Comparison of ENCODE assay signal across 15 cellular contexts in genomic region chr7:91286432-91286831, GRCh38. TPM values are rescaled to one million over a fixed set of nuclear protein-coding genes. Genes with fewer than 3 reads are reported as not detected.
A peak's percentile ranks its signal among the peaks of the same experiment; 100 is the strongest.
DNase-seq lines count a peak whose midpoint lies in the region; ATAC-seq and TF ChIP-seq lines count a peak whose summit lies in the region.
"Had no signal": no experiment of that assay in that cellular context is flagged by ENCODE, and none has a peak within 500 bp of the region (broad histone marks: within the 10 kb centered on the region; RNA-seq: fewer than 3 reads in every experiment).

No MANE protein-coding gene starts in this region.

- H3K4me2 ChIP-seq in GM23338 = 0 out of 2 replicates have a peak overlapping the region, but pooled peaks have one; percentile 21

- no peaks in the 10 kb centered on the region; the same call in 1 of the 2 replicates for H4K20me1 ChIP-seq in GM23338 (replicated peaks; ENCODE audit: insufficient read depth)

- H3F3A ChIP-seq in GM23338 (replicated peaks; ENCODE audit: low read depth) = no peaks in the 10 kb centered on the region

- no peaks in the 10 kb centered on the region for H3K9me3 Mint-ChIP-seq in GM23338
- H3K9me3 Mint-ChIP-seq in activated naive CD4-positive, alpha-beta T cell treated with anti-CD3 and anti-CD28 coated beads, Interleukin-2, amount 50 U/mL, for 72 hours = no peaks in the 10 kb centered on the region
- H3K9me3 Mint-ChIP-seq: activated naive CD4-positive, alpha-beta T cell treated with anti-CD3 and anti-CD28 coated beads, Interleukin-2, amount 10 ng/mL, durations not matched to agents 7 days and 5 days; T-helper 2 cell treated with Interferon-gamma antibody and Interleukin-4, amounts not matched to agents 5 μg/mL and 100 μg/mL, for 36 hours had no signal

- no peaks in the 10 kb centered on the region for H3K36me3 ChIP-seq in GM23338 (ENCODE audit: insufficient read depth)
- H3K36me3 ChIP-seq: brain microvascular endothelial cell, esophagus muscularis mucosa had no signal

- H3K79me2 ChIP-seq in GM23338 (replicated peaks; ENCODE audit: insufficient read depth) = no peaks in the 10 kb centered on the region

- TF ChIP-seq CTCF in GM23338 (conservative IDR thresholded peaks at IDR 0.05; ENCODE audit: low read depth in 2 of 2) = no peak; a peak in 1 of 4 replicates

- peaks cover 5% of the 10 kb centered on the region; the same call in 1 of the 2 replicates for H3K4me1 ChIP-seq in GM23338 (ENCODE audit: insufficient read depth)

- no peaks in the 10 kb centered on the region for H3K9me2 ChIP-seq in GM23338 (ENCODE audit: insufficient read depth)

- ATAC-seq in GM23338 (peak; percentile 83), HG02759 (IDR thresholded peaks at IDR 0.05; ENCODE audit: unreplicated experiment) (no peak), SK-N-SH treated with all-trans-retinoic acid at 6 μM for 48 hours (no peak)
- ATAC-seq in activated naive CD4-positive, alpha-beta T cell treated with anti-CD3 and anti-CD28 coated beads, Interleukin-2, amount 50 U/mL, for 72 hours = no peak
- ATAC-seq: right cardiac atrium had no signal

- H3K36me3 Mint-ChIP-seq in GM23338 (ENCODE audit: low read depth) = no peaks in the 10 kb centered on the region
- H3K36me3 Mint-ChIP-seq in activated naive CD4-positive, alpha-beta T cell treated with anti-CD3 and anti-CD28 coated beads, Interleukin-2, amount 50 U/mL, for 72 hours = no peaks in the 10 kb centered on the region
- H3K36me3 Mint-ChIP-seq: activated naive CD4-positive, alpha-beta T cell treated with anti-CD3 and anti-CD28 coated beads, Interleukin-2, amount 10 ng/mL, durations not matched to agents 7 days and 5 days had no signal

- H3K4me1 Mint-ChIP-seq in GM23338 = peaks cover 17% of the 10 kb centered on the region
- H3K4me1 Mint-ChIP-seq: activated naive CD4-positive, alpha-beta T cell treated with anti-CD3 and anti-CD28 coated beads, Interleukin-2, amount 10 ng/mL, durations not matched to agents 7 days and 5 days had no signal

- no peak overlapping the region for H3K27ac Mint-ChIP-seq in GM23338
- H3K27ac Mint-ChIP-seq in activated naive CD4-positive, alpha-beta T cell treated with anti-CD3 and anti-CD28 coated beads, Interleukin-2, amount 50 U/mL, for 72 hours = no peak overlapping the region
- H3K27ac Mint-ChIP-seq: activated naive CD4-positive, alpha-beta T cell treated with anti-CD3 and anti-CD28 coated beads, Interleukin-2, amount 10 ng/mL, durations not matched to agents 7 days and 5 days; T-helper 2 cell treated with Interferon-gamma antibody and Interleukin-4, amounts not matched to agents 5 μg/mL and 100 μg/mL, for 36 hours had no signal

- peaks cover 32% of the 10 kb centered on the region for H3K27me3 ChIP-seq in GM23338 (ENCODE audit: insufficient read depth)
- H3K27me3 ChIP-seq: brain microvascular endothelial cell, esophagus muscularis mucosa had no signal

- H3K4me3 Mint-ChIP-seq in GM23338 = no peak overlapping the region
- H3K4me3 Mint-ChIP-seq: activated naive CD4-positive, alpha-beta T cell treated with anti-CD3 and anti-CD28 coated beads, Interleukin-2, amount 10 ng/mL, durations not matched to agents 7 days and 5 days; T-helper 2 cell treated with Interferon-gamma antibody and Interleukin-4, amounts not matched to agents 5 μg/mL and 100 μg/mL, for 36 hours had no signal

- H3K27me3 Mint-ChIP-seq in GM23338 (ENCODE audit: insufficient read depth, low read depth, poor library complexity) = peaks cover 5% of the 10 kb centered on the region
- H3K27me3 Mint-ChIP-seq: activated naive CD4-positive, alpha-beta T cell treated with anti-CD3 and anti-CD28 coated beads, Interleukin-2, amount 10 ng/mL, durations not matched to agents 7 days and 5 days had no signal

- DNase-seq in GM23338 (ENCODE audit: low spot score) (peak; percentile 46), NCI-H146 (lab: John Stamatoyannopoulos, UW) (peak; percentile 95), NCI-H524 (lab: John Stamatoyannopoulos, UW) (peak; percentile 96 to 98), left kidney (ENCODE audit: low read depth, low spot score) (peak; percentile 82), kidney glomerular epithelial cell (lab: John Stamatoyannopoulos, UW) (no peak)
- DNase-seq in activated naive CD4-positive, alpha-beta T cell treated with anti-CD3 and anti-CD28 coated beads, Interleukin-2, amount 50 U/mL, for 72 hours (ENCODE audit: low spot score in 2 of 2) = no peak
- DNase-seq: activated CD4-positive, alpha-beta T cell treated with anti-CD3 and anti-CD28 coated beads for 1 hour; activated naive CD4-positive, alpha-beta T cell treated with anti-CD3 and anti-CD28 coated beads, Interleukin-2, amount 10 ng/mL, durations not matched to agents 7 days and 5 days; brain microvascular endothelial cell; Right ventricle myocardium superior had no signal

- H3K4me3 ChIP-seq in GM23338 = no peak overlapping the region
- H3K4me3 ChIP-seq: esophagus muscularis mucosa had no signal

- H2AFZ ChIP-seq in GM23338 = no peak overlapping the region

- no peak overlapping the region for H3K27ac ChIP-seq in GM23338 (ENCODE audit: low read depth)
- H3K27ac ChIP-seq: brain microvascular endothelial cell, esophagus muscularis mucosa had no signal

TF ChIP-seq in GM23338, 12 proteins besides CTCF, POLR2A, EP300 and RAD21 (continues in another document):
- TF ChIP-seq NANOG (IDR thresholded peaks at IDR 0.05; ENCODE audit: borderline replicate concordance) (no peak), POLR2AphosphoS5 (IDR thresholded peaks at IDR 0.05; ENCODE audit: low read depth) (no peak), ZNF114 (CRISPR knock-in tag; IDR thresholded peaks at IDR 0.05) (no peak), ZNF331 (CRISPR knock-in tag; IDR thresholded peaks at IDR 0.05; ENCODE audit: low read depth) (no peak), CREB1 (CRISPR knock-in tag; IDR thresholded peaks at IDR 0.05; ENCODE audit: low read depth) (no peak)

TF ChIP-seq in SK-N-SH treated with all-trans-retinoic acid at 6 μM for 48 hours, 23 proteins besides CTCF, POLR2A, EP300 and RAD21 (continues in another document):
- TF ChIP-seq PPARA (CRISPR knock-in tag; IDR thresholded peaks at IDR 0.05; ENCODE audit: borderline replicate concordance) (no peak), PATZ1 (CRISPR knock-in tag; IDR thresholded peaks at IDR 0.05; ENCODE audit: borderline replicate concordance) (no peak), ISL1 (CRISPR knock-in tag; IDR thresholded peaks at IDR 0.05) (no peak), TSHZ2 (CRISPR knock-in tag; IDR thresholded peaks at IDR 0.05) (no peak), CSDC2 (CRISPR knock-in tag; IDR thresholded peaks at IDR 0.05) (no peak), ZNF8 (CRISPR knock-in tag; IDR thresholded peaks at IDR 0.05) (no peak), ZNF565 (CRISPR knock-in tag; conservative IDR thresholded peaks at IDR 0.05; ENCODE audit: low read depth) (no peak), CSRNP3 (CRISPR knock-in tag; IDR thresholded peaks at IDR 0.05) (no peak)

RNA-seq across cellular contexts. Expression of gene FZD1, which starts 22.2 kb away (rescaled TPM):
- total RNA-seq in GM23338 (2014; rRNA removed; shearing (Covaris generic)) = 1.4 TPM in 2 replicates
- 0.34 and 0.42 TPM in 2 replicates for polyA plus RNA-seq in GM23338 (2016; fragmentation: Nextera tagmentation; extraction: Ambion mirVana)
- 1 to 10 TPM in 1 of 2 donors, under 1 TPM in 1; 0.52 to 2.3 TPM for total RNA-seq in activated naive CD4-positive, alpha-beta T cell treated with anti-CD3 and anti-CD28 coated beads, Interleukin-2, amount 50 U/mL, for 72 hours

Comparison
In these comparisons a context has a peak if more than half of its experiments do, and no peak if none do; other contexts are left out.
1. DNase-seq: peak in GM23338 (single experiment), NCI-H146 (single experiment), NCI-H524 (2 of 2) and left kidney (single experiment); none in kidney glomerular epithelial cell (single experiment) and activated naive CD4-positive, alpha-beta T cell treated with anti-CD3 and anti-CD28 coated beads, Interleukin-2, amount 50 U/mL, for 72 hours (0 of 2).